8 cellular contexts compared by ENCODE assay signal in genomic region chr20:62123450-62124118, GRCh38. TPM values are rescaled to one million over a fixed set of nuclear protein-coding genes. Genes with fewer than 3 reads are reported as not detected.
DNase-seq lines count a peak whose midpoint lies in the region; ATAC-seq and TF ChIP-seq lines count a peak whose summit lies in the region.

No MANE protein-coding gene starts in this region.

- no peaks in the 10 kb centered on the region for H3K9me3 ChIP-seq in SU-DHL-6 (ENCODE audit: insufficient read depth, low read length)
- H3K9me3 ChIP-seq in skeletal muscle tissue (ENCODE audit: control insufficient read depth in 3 of 3, low read length in 3 of 3), result no peaks in the 10 kb centered on the region

- no peak overlapping the region for H2AFZ ChIP-seq in SU-DHL-6 (ENCODE audit: low read depth, low read length, severe bottlenecking)

- H4K20me1 ChIP-seq in SU-DHL-6 (ENCODE audit: low read depth, low read length), result no peaks in the 10 kb centered on the region; the same call in 1 of the 2 replicates

- ATAC-seq in left lobe of liver (no peak), GM21447 (IDR thresholded peaks at IDR 0.05; ENCODE audit: unreplicated experiment) (no peak)

- H3F3A ChIP-seq in SU-DHL-6 (ENCODE audit: insufficient read depth), result peaks cover 10% of the 10 kb centered on the region; the same call in 1 of the 2 replicates

- peak; percentile 52 for DNase-seq in DMS 273 (lab: John Stamatoyannopoulos, UW; ENCODE audit: unreplicated experiment)
- no peak for DNase-seq in DMS 273 treated with DMSO at 0.1 percent for 48 hours (lab: John Stamatoyannopoulos, UW)
- DNase-seq in foreskin fibroblast, result peak in 1 of 2 donors; percentile 55
- no peak for DNase-seq in left lobe of liver (ENCODE audit: low spot score)
- no peak for DNase-seq in GM13976 (ENCODE audit: low spot score)

- H3K27me3 ChIP-seq in SU-DHL-6 (ENCODE audit: low read length) (no peaks in the 10 kb centered on the region), skeletal muscle tissue (ENCODE audit: control insufficient read depth in 3 of 3, insufficient read depth in 3 of 3, low read length in 3 of 3) (peaks cover 0 to 3% (median 3%) of the 10 kb centered on the region in 3 donors)

- TF ChIP-seq CTCF in SU-DHL-6 (IDR thresholded peaks at IDR 0.05; ENCODE audit: insufficient read depth, low read length, poor library complexity, severe bottlenecking), result no peak
- peak; percentile 19 for TF ChIP-seq CTCF in foreskin fibroblast (IDR thresholded peaks at IDR 0.05; ENCODE audit: low read depth, low read length)
- no peak for TF ChIP-seq CTCF in GM13976 (IDR thresholded peaks at IDR 0.05; ENCODE audit: borderline replicate concordance, control extremely low read depth, extremely low read depth, insufficient read depth, missing control alignments)

- H3K9ac ChIP-seq in SU-DHL-6 (ENCODE audit: low read length), result peak overlapping the region; percentile 76
- peak overlapping the region; percentile 82 to 88 (median 86) for H3K9ac ChIP-seq in skeletal muscle tissue (ENCODE audit: low read depth in 1 of 3, low read length in 3 of 3)

- in situ Hi-C loops in GM13976 (cut with MboI; ENCODE audit: low sequenced_read_pairs, unreplicated experiment), result no loop called here

- peaks cover 16% of the 10 kb centered on the region for H3K79me2 ChIP-seq in SU-DHL-6 (ENCODE audit: insufficient read depth, low read length)

- peak overlapping the region; percentile 80 for H3K4me3 ChIP-seq in SU-DHL-6 (ENCODE audit: insufficient read depth, low read length, poor library complexity, severe bottlenecking)
- H3K4me3 ChIP-seq in foreskin fibroblast (ENCODE audit: low read depth in 1 of 2, low read length in 2 of 2), result peak overlapping the region; percentile 63 to 76
- H3K4me3 ChIP-seq in skeletal muscle tissue (ENCODE audit: low read length in 3 of 3), result peak overlapping the region; percentile 72 to 83 (median 82)

- H3K4me1 ChIP-seq in skeletal muscle tissue (ENCODE audit: control insufficient read depth in 3 of 3, insufficient read depth in 3 of 3, low read length in 3 of 3), result peaks cover 34 to 64% (median 42%) of the 10 kb centered on the region in 3 donors

- H3K27ac ChIP-seq in SU-DHL-6 (ENCODE audit: low read depth, low read length), result no peak overlapping the region
- peak overlapping the region; percentile 86 for H3K27ac ChIP-seq in skeletal muscle tissue (ENCODE audit: low read depth, low read length)

- H3K36me3 ChIP-seq in SU-DHL-6 (ENCODE audit: low read length) (0 out of 2 replicates have a peak, but pooled peaks cover 6% of the 10 kb centered on the region), skeletal muscle tissue (ENCODE audit: control insufficient read depth in 3 of 3, insufficient read depth in 3 of 3, low read length in 3 of 3) (peaks cover 33 to 41% (median 39%) of the 10 kb centered on the region in 3 donors)

- peak overlapping the region; percentile 68 for H3K4me2 ChIP-seq in SU-DHL-6 (ENCODE audit: low read depth, low read length, poor library complexity, severe bottlenecking)

- no peaks in the 10 kb centered on the region for H3K9me2 ChIP-seq in SU-DHL-6 (replicated peaks; ENCODE audit: insufficient read depth, low read length)

RNA-seq across cellular contexts. Expression of gene LSM14B, which starts 1.3 kb away (rescaled TPM):
- 53.8 TPM for total RNA-seq in skeletal muscle tissue
- total RNA-seq in left lobe of liver, result 19.6 TPM

RNA-seq across cellular contexts. Expression of gene PSMA7, which starts 19.6 kb away (rescaled TPM):
- total RNA-seq in skeletal muscle tissue, result 121 TPM
- total RNA-seq in left lobe of liver, result 138 TPM

RNA-seq across cellular contexts. Expression of gene SS18L1, which starts 20.0 kb away (rescaled TPM):
- total RNA-seq in skeletal muscle tissue (11.5 TPM), left lobe of liver (33.4 TPM)

RNA-seq across cellular contexts. Expression of gene TAF4, which starts 57.9 kb away (rescaled TPM):
- total RNA-seq in skeletal muscle tissue (4.2 TPM), left lobe of liver (11.3 TPM)

RNA-seq across cellular contexts. Expression of gene MTG2, which starts 59.2 kb away (rescaled TPM):
- total RNA-seq in skeletal muscle tissue (10.4 TPM), left lobe of liver (31.0 TPM)
